Comparison of ENCODE assay signal across 2 cellular contexts in the genomic region with DNA sequence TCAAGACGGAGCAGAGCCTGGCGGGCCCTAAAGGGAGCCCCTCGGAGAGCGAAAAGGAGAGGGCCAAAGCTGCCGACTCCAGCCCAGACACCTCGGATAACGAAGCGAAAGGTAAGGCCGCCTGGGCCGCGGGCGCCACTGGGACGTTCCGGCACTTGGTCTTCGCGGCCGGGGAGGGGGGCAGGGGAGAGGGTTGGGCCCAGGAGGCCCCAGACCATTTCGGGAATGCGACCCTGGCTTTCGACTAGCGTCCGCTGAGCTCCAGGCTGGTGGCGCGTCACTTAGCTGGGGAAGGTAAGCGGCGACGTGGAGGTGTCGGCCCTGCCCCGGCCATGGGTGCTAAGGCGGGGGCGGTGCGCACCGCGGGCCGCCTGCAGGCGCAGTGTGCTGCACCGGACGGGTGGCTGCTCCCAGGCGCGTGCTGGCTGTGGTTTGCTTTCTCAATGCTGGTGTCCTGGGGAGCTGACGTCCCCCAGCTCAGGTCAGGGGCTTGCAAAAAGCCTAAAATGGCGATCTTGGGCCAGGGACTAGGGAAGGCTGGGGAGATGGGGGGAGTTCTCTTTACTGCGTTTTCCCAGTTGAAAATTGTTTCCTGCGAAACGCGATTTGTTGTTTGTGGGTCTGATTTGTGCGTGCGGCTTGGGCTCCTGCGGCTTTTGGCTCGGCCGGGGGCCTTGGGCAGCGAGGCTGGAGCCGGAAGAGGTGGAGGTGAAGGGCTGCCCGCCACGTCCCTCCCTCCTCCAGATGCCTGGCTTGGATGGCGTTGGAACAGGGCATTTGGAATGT.
A peak's percentile ranks its signal among the peaks of the same experiment; 100 is the strongest.
TF ChIP-seq lines count a peak whose summit lies in the region.

No MANE protein-coding gene starts in this region.

TF ChIP-seq in HCT116, 20 proteins besides CTCF, POLR2A, EP300 and RAD21:
- no peak for TF ChIP-seq SIN3A (IDR thresholded peaks at IDR 0.05; ENCODE audit: low read depth)
- no peak for TF ChIP-seq ZNF274 (IDR thresholded peaks at IDR 0.05; ENCODE audit: low read depth, low read length)
- TF ChIP-seq CBX3 (IDR thresholded peaks at IDR 0.05; ENCODE audit: low read depth) = no peak
- no peak for TF ChIP-seq EZH2phosphoT487 (IDR thresholded peaks at IDR 0.05; ENCODE audit: borderline replicate concordance)
- TF ChIP-seq, protein P1, sequence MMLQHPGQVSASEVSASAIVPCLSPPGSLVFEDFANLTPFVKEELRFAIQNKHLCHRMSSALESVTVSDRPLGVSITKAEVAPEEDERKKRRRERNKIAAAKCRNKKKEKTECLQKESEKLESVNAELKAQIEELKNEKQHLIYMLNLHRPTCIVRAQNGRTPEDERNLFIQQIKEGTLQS (IDR thresholded peaks at IDR 0.05) = no peak
- TF ChIP-seq SP1 (IDR thresholded peaks at IDR 0.05; ENCODE audit: low read depth) = no peak
- TF ChIP-seq, protein P2, sequence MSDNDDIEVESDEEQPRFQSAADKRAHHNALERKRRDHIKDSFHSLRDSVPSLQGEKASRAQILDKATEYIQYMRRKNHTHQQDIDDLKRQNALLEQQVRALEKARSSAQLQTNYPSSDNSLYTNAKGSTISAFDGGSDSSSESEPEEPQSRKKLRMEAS (IDR thresholded peaks at IDR 0.05) = no peak
- no peak for TF ChIP-seq SRF (IDR thresholded peaks at IDR 0.05; ENCODE audit: low read depth)

TF ChIP-seq in K562, 482 proteins besides CTCF, POLR2A, EP300 and RAD21:
- TF ChIP-seq ZNF695 (CRISPR knock-in tag; IDR thresholded peaks at IDR 0.05) (no peak), RBM22 (IDR thresholded peaks at IDR 0.05; ENCODE audit: low read depth, low read length, poor library complexity, severe bottlenecking) (no peak), HNRNPK (IDR thresholded peaks at IDR 0.05; ENCODE audit: low read depth, low read length, poor library complexity, severe bottlenecking) (no peak), SMARCA4 (IDR thresholded peaks at IDR 0.05) (no peak), EGR1 (conservative IDR thresholded peaks at IDR 0.05) (peak; percentile 50), EZH2 (IDR thresholded peaks at IDR 0.05; ENCODE audit: borderline replicate concordance, low read depth, low read length) (no peak), SMARCC2 (IDR thresholded peaks at IDR 0.05; ENCODE audit: low read depth) (no peak), ZNF23 (CRISPR knock-in tag; IDR thresholded peaks at IDR 0.05) (no peak), ZNF589 (CRISPR knock-in tag; IDR thresholded peaks at IDR 0.05; ENCODE audit: low read depth) (no peak), ZNF431 (CRISPR knock-in tag; IDR thresholded peaks at IDR 0.05) (no peak), MYC (IDR thresholded peaks at IDR 0.05; ENCODE audit: low read depth, low read length) (no peak), MYC (CRISPR knock-in tag; IDR thresholded peaks at IDR 0.05; ENCODE audit: borderline replicate concordance, low read depth) (no peak), ZBED1 (IDR thresholded peaks at IDR 0.05) (no peak), PHF8 (IDR thresholded peaks at IDR 0.05; ENCODE audit: borderline replicate concordance, low read length) (no peak), ILK (tag; IDR thresholded peaks at IDR 0.05; ENCODE audit: borderline replicate concordance, low read depth) (no peak), ZNF41 (CRISPR knock-in tag; conservative IDR thresholded peaks at IDR 0.05) (no peak), ZFP30 (CRISPR knock-in tag; IDR thresholded peaks at IDR 0.05; ENCODE audit: borderline replicate concordance) (no peak), ZNF140 (CRISPR knock-in tag; IDR thresholded peaks at IDR 0.05) (no peak), PCBP1 (IDR thresholded peaks at IDR 0.05; ENCODE audit: low read depth, low read length, poor library complexity, severe bottlenecking) (peak; percentile 69), HDAC2 (IDR thresholded peaks at IDR 0.05) (no peak), ZNF12 (CRISPR knock-in tag; IDR thresholded peaks at IDR 0.05) (no peak), CREBBP (IDR thresholded peaks at IDR 0.05; ENCODE audit: low read depth, low read length) (no peak)
- TF ChIP-seq, protein P3, sequence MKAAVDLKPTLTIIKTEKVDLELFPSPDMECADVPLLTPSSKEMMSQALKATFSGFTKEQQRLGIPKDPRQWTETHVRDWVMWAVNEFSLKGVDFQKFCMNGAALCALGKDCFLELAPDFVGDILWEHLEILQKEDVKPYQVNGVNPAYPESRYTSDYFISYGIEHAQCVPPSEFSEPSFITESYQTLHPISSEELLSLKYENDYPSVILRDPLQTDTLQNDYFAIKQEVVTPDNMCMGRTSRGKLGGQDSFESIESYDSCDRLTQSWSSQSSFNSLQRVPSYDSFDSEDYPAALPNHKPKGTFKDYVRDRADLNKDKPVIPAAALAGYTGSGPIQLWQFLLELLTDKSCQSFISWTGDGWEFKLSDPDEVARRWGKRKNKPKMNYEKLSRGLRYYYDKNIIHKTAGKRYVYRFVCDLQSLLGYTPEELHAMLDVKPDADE (conservative IDR thresholded peaks at IDR 0.05; ENCODE audit: control insufficient read depth, low read depth, low read length) = no peak
- TF ChIP-seq, protein P4, sequence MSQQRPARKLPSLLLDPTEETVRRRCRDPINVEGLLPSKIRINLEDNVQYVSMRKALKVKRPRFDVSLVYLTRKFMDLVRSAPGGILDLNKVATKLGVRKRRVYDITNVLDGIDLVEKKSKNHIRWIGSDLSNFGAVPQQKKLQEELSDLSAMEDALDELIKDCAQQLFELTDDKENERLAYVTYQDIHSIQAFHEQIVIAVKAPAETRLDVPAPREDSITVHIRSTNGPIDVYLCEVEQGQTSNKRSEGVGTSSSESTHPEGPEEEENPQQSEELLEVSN (IDR thresholded peaks at IDR 0.05; ENCODE audit: borderline replicate concordance in 1 of 2, extremely low read depth in 1 of 2, insufficient read depth in 1 of 2, insufficient read length in 1 of 2, low read depth in 1 of 2, low read length in 1 of 2, poor library complexity in 1 of 2, severe bottlenecking in 1 of 2) = peak in 1 of 2 experiments; percentile 46
- TF ChIP-seq, protein P5, sequence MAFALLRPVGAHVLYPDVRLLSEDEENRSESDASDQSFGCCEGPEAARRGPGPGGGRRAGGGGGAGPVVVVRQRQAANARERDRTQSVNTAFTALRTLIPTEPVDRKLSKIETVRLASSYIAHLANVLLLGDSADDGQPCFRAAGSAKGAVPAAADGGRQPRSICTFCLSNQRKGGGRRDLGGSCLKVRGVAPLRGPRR (CRISPR knock-in tag; IDR thresholded peaks at IDR 0.05) = no peak
- TF ChIP-seq, protein P6, sequence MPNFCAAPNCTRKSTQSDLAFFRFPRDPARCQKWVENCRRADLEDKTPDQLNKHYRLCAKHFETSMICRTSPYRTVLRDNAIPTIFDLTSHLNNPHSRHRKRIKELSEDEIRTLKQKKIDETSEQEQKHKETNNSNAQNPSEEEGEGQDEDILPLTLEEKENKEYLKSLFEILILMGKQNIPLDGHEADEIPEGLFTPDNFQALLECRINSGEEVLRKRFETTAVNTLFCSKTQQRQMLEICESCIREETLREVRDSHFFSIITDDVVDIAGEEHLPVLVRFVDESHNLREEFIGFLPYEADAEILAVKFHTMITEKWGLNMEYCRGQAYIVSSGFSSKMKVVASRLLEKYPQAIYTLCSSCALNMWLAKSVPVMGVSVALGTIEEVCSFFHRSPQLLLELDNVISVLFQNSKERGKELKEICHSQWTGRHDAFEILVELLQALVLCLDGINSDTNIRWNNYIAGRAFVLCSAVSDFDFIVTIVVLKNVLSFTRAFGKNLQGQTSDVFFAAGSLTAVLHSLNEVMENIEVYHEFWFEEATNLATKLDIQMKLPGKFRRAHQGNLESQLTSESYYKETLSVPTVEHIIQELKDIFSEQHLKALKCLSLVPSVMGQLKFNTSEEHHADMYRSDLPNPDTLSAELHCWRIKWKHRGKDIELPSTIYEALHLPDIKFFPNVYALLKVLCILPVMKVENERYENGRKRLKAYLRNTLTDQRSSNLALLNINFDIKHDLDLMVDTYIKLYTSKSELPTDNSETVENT (CRISPR knock-in tag; IDR thresholded peaks at IDR 0.05) = no peak
- TF ChIP-seq, protein P7, sequence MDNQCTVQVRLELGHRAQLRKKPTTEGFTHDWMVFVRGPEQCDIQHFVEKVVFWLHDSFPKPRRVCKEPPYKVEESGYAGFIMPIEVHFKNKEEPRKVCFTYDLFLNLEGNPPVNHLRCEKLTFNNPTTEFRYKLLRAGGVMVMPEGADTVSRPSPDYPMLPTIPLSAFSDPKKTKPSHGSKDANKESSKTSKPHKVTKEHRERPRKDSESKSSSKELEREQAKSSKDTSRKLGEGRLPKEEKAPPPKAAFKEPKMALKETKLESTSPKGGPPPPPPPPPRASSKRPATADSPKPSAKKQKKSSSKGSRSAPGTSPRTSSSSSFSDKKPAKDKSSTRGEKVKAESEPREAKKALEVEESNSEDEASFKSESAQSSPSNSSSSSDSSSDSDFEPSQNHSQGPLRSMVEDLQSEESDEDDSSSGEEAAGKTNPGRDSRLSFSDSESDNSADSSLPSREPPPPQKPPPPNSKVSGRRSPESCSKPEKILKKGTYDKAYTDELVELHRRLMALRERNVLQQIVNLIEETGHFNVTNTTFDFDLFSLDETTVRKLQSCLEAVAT (IDR thresholded peaks at IDR 0.05) = 0 out of 4 replicates have a peak, but pooled peaks of 1 of the 2 experiments have one; percentile 0
- TF ChIP-seq, protein P8, sequence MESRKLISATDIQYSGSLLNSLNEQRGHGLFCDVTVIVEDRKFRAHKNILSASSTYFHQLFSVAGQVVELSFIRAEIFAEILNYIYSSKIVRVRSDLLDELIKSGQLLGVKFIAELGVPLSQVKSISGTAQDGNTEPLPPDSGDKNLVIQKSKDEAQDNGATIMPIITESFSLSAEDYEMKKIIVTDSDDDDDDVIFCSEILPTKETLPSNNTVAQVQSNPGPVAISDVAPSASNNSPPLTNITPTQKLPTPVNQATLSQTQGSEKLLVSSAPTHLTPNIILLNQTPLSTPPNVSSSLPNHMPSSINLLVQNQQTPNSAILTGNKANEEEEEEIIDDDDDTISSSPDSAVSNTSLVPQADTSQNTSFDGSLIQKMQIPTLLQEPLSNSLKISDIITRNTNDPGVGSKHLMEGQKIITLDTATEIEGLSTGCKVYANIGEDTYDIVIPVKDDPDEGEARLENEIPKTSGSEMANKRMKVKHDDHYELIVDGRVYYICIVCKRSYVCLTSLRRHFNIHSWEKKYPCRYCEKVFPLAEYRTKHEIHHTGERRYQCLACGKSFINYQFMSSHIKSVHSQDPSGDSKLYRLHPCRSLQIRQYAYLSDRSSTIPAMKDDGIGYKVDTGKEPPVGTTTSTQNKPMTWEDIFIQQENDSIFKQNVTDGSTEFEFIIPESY (CRISPR knock-in tag; IDR thresholded peaks at IDR 0.05) = peak; percentile 96
TF ChIP-seq in K562: peak in this region for 5.
